ENCODE assay signal across 17 cellular contexts in genomic region chr12:124024790-124025189, GRCh38. TPM values are rescaled to one million over a fixed set of nuclear protein-coding genes. Genes with fewer than 3 reads are reported as not detected.
DNase-seq lines count a peak whose midpoint lies in the region; ATAC-seq and TF ChIP-seq lines count a peak whose summit lies in the region.
"Had no signal": no experiment of that assay in that cellular context is flagged by ENCODE, and none has a peak within 500 bp of the region (broad histone marks: within the 10 kb centered on the region; RNA-seq: fewer than 3 reads in every experiment).

No MANE protein-coding gene starts in this region.

- peak overlapping the region; percentile 59 for H3K4me2 ChIP-seq in PC-9

- H3K4me1 ChIP-seq in cardiac muscle cell (ENCODE audit: low read depth), result peaks cover 15% of the 10 kb centered on the region
- H3K4me1 ChIP-seq in PC-9 (replicated peaks; ENCODE audit: insufficient read depth), result peaks cover 36% of the 10 kb centered on the region

- TF ChIP-seq CTCF in cardiac muscle cell (IDR thresholded peaks at IDR 0.05; ENCODE audit: low read depth, low read length) (no peak), PC-9 (conservative IDR thresholded peaks at IDR 0.05) (no peak), chondrocyte (IDR thresholded peaks at IDR 0.05) (no peak)

- no peaks in the 10 kb centered on the region for H3K9me3 ChIP-seq in cardiac muscle cell (ENCODE audit: low read depth)
- H3K9me3 ChIP-seq in PC-9 (ENCODE audit: insufficient read depth, low read depth), result no peaks in the 10 kb centered on the region

- no peaks in the 10 kb centered on the region for H4K20me1 ChIP-seq in PC-9 (ENCODE audit: insufficient read depth)

- peaks cover 74% of the 10 kb centered on the region for H3K4me1 Mint-ChIP-seq in chondrocyte (ENCODE audit: low read depth)
- no peaks in the 10 kb centered on the region for H3K4me1 Mint-ChIP-seq in activated T-cell treated with anti-CD3 and anti-CD28 coated beads, Interleukin-2, amount 50 U/mL, for 24 hours (ENCODE audit: low read depth)

- H3K36me3 ChIP-seq in cardiac muscle cell, result no peaks in the 10 kb centered on the region
- no peaks in the 10 kb centered on the region for H3K36me3 ChIP-seq in PC-9 (ENCODE audit: low read depth)

- no peaks in the 10 kb centered on the region for H3K9me2 ChIP-seq in PC-9 (ENCODE audit: insufficient read depth)

- POLR2A ChIA-PET in PC-9 (lab: Charles Lee; ENCODE audit: unreplicated experiment) (no interaction called here), HEK293T (lab: Yijun Ruan, JAX) (no interaction called here)

- DNase-seq in cardiac muscle cell (ENCODE audit: low read depth in 1 of 2, low spot score in 1 of 2) (no peak), cardiac septum (ENCODE audit: low spot score) (no peak), PC-9 (peak in 1 of 2 experiments; percentile 56), chondrocyte (ENCODE audit: low spot score) (no peak), NCI-H146 treated with DMSO at 0.1 percent for 48 hours (lab: John Stamatoyannopoulos, UW; ENCODE audit: unreplicated experiment) (no peak), HEK293T (ENCODE audit: extremely low spot score) (no peak)
- no peak for DNase-seq in activated T-cell treated with anti-CD3 and anti-CD28 coated beads, Interleukin-2, amount 50 U/mL, for 24 hours
- DNase-seq: COR-L47, DMS153, NCI-H1436, NCI-H2029 treated with DMSO at 0.1 percent for 48 hours, NCI-H510A, Right ventricle myocardium superior had no signal

- no peaks in the 10 kb centered on the region for H3K27me3 Mint-ChIP-seq in chondrocyte (ENCODE audit: low read depth)
- H3K27me3 Mint-ChIP-seq in activated T-cell treated with anti-CD3 and anti-CD28 coated beads, Interleukin-2, amount 50 U/mL, for 24 hours, result no peaks in the 10 kb centered on the region

- intact Hi-C loops in cardiac septum (cut with DNase I) (loop anchor here (5.0 to 10.0 kb wide), 2 partner anchors 37 to 120 kb away; no protein-coding TSS in a partner anchor), PC-9 (cut with micrococcal nuclease; ENCODE audit: unreplicated experiment) (loop anchor here (5.0 kb wide), 1 partner anchor 117 kb away; no protein-coding TSS in a partner anchor)

- H3K27ac Mint-ChIP-seq in chondrocyte (ENCODE audit: unreplicated experiment), result peak overlapping the region; percentile 85
- no peak overlapping the region for H3K27ac Mint-ChIP-seq in activated T-cell treated with anti-CD3 and anti-CD28 coated beads, Interleukin-2, amount 50 U/mL, for 24 hours

- H3K4me3 ChIP-seq in cardiac muscle cell, result no peak overlapping the region
- H3K4me3 ChIP-seq in PC-9, result no peak overlapping the region

- no peaks in the 10 kb centered on the region for H3K79me2 ChIP-seq in PC-9 (ENCODE audit: low read depth)

- H3K27ac ChIP-seq in cardiac muscle cell (peak overlapping the region; percentile 48), PC-9 (peak overlapping the region; percentile 68)
- H3K27ac ChIP-seq: C4-2B had no signal

- H3K4me3 Mint-ChIP-seq in chondrocyte (ENCODE audit: unreplicated experiment), result no peak overlapping the region
- no peak overlapping the region for H3K4me3 Mint-ChIP-seq in activated T-cell treated with anti-CD3 and anti-CD28 coated beads, Interleukin-2, amount 50 U/mL, for 24 hours

- H3K9me3 Mint-ChIP-seq in chondrocyte (ENCODE audit: low read depth), result no peaks in the 10 kb centered on the region
- no peaks in the 10 kb centered on the region for H3K9me3 Mint-ChIP-seq in activated T-cell treated with anti-CD3 and anti-CD28 coated beads, Interleukin-2, amount 50 U/mL, for 24 hours

- BruUV-seq in PC-9 (replicated peaks; lab: Mats Ljungman, UMichigan), result no TSS peak

- H3K36me3 Mint-ChIP-seq in chondrocyte (ENCODE audit: low read depth), result no peaks in the 10 kb centered on the region
- no peaks in the 10 kb centered on the region for H3K36me3 Mint-ChIP-seq in activated T-cell treated with anti-CD3 and anti-CD28 coated beads, Interleukin-2, amount 50 U/mL, for 24 hours (ENCODE audit: low read depth)

- no peak overlapping the region for H2AFZ ChIP-seq in PC-9

- H3K27me3 ChIP-seq in cardiac muscle cell (no peaks in the 10 kb centered on the region), PC-9 (ENCODE audit: insufficient read depth, low read depth) (no peaks in the 10 kb centered on the region)

- peaks cover 20% of the 10 kb centered on the region; the same call in 1 of the 2 replicates for H3F3A ChIP-seq in PC-9 (ENCODE audit: insufficient read depth, low read depth)

- CTCF ChIA-PET in PC-9 (lab: Charles Lee), result no interaction called here
- CTCF ChIA-PET in HEK293T (lab: Yijun Ruan, JAX), result no interaction called here

- no peak for ATAC-seq in HG03039 (IDR thresholded peaks at IDR 0.05; ENCODE audit: unreplicated experiment)
- ATAC-seq: Panc1, SK-N-SH treated with all-trans-retinoic acid at 6 μM for 48 hours had no signal

TF ChIP-seq in HEK293T, 16 proteins besides CTCF, POLR2A, EP300 and RAD21:
- no peak for TF ChIP-seq ARNT (IDR thresholded peaks at IDR 0.05)
- TF ChIP-seq NFRKB (IDR thresholded peaks at IDR 0.05), result no peak
- TF ChIP-seq FOXA1 (IDR thresholded peaks at IDR 0.05), result no peak
- TF ChIP-seq ZNF384 (IDR thresholded peaks at IDR 0.05), result no peak
- no peak for TF ChIP-seq L3MBTL2 (conservative IDR thresholded peaks at IDR 0.05)

RNA-seq across cellular contexts. Expression of gene ZNF664, which starts 51.8 kb away (rescaled TPM):
- total RNA-seq in cardiac muscle cell (78.9 and 115 TPM in 2 replicates), cardiac septum (94.0 TPM), PC-9 (2021) (66.3 and 87.6 TPM in 2 replicates), chondrocyte (86.7 to 99.8 TPM (median 88.0 TPM) in 3 replicates)
- 40.5 and 43.4 TPM in 2 replicates for polyA plus RNA-seq in cardiac muscle cell

RNA-seq across cellular contexts. Expression of gene CCDC92, which starts 52.2 kb away (rescaled TPM):
- total RNA-seq in cardiac muscle cell (39.0 and 49.3 TPM in 2 replicates), cardiac septum (48.3 TPM), PC-9 (2021) (24.8 and 28.0 TPM in 2 replicates), chondrocyte (63.0 to 74.7 TPM (median 68.8 TPM) in 3 replicates)
- 67.0 and 88.7 TPM in 2 replicates for polyA plus RNA-seq in cardiac muscle cell
